In genomic region chr19:3618144-3618810, GRCh38 we compare ENCODE assay signal across 3 cellular contexts.
TF ChIP-seq lines count a peak whose summit lies in the region.

No MANE protein-coding gene starts in this region.

TF ChIP-seq in GM23338, 12 proteins besides CTCF, POLR2A, EP300 and RAD21 (continued from another document and continues in another):
- TF ChIP-seq ZNF462 (CRISPR knock-in tag; IDR thresholded peaks at IDR 0.05) = no peak

TF ChIP-seq in WTC11, 78 proteins besides CTCF, POLR2A, EP300 and RAD21 (continued from another document and continues in another):
- no peak for TF ChIP-seq AR (CRISPR knock-in tag; IDR thresholded peaks at IDR 0.05)
- no peak for TF ChIP-seq ZNF396 (CRISPR knock-in tag; IDR thresholded peaks at IDR 0.05; ENCODE audit: borderline replicate concordance)
- no peak for TF ChIP-seq ZMAT4 (CRISPR knock-in tag; IDR thresholded peaks at IDR 0.05)
- TF ChIP-seq HMGXB4 (CRISPR knock-in tag; IDR thresholded peaks at IDR 0.05) = no peak
- no peak for TF ChIP-seq IRF2 (CRISPR knock-in tag; IDR thresholded peaks at IDR 0.05; ENCODE audit: borderline replicate concordance, low read depth)
- TF ChIP-seq AFF4 (CRISPR knock-in tag; IDR thresholded peaks at IDR 0.05; ENCODE audit: borderline replicate concordance) = no peak
- TF ChIP-seq JAZF1 (CRISPR knock-in tag; IDR thresholded peaks at IDR 0.05) = no peak
- TF ChIP-seq SOX15 (CRISPR knock-in tag; IDR thresholded peaks at IDR 0.05) = no peak
- no peak for TF ChIP-seq ATF6 (CRISPR knock-in tag; IDR thresholded peaks at IDR 0.05)

TF ChIP-seq in liver, 16 proteins besides CTCF, POLR2A, EP300 and RAD21 (continued from another document):
- TF ChIP-seq TAF1 (conservative IDR thresholded peaks at IDR 0.05) = no peak
- no peak for TF ChIP-seq MAX (IDR thresholded peaks at IDR 0.05)
- no peak for TF ChIP-seq FOXA2 (IDR thresholded peaks at IDR 0.05)
